8 cellular contexts compared by ENCODE assay signal in the genomic region with DNA sequence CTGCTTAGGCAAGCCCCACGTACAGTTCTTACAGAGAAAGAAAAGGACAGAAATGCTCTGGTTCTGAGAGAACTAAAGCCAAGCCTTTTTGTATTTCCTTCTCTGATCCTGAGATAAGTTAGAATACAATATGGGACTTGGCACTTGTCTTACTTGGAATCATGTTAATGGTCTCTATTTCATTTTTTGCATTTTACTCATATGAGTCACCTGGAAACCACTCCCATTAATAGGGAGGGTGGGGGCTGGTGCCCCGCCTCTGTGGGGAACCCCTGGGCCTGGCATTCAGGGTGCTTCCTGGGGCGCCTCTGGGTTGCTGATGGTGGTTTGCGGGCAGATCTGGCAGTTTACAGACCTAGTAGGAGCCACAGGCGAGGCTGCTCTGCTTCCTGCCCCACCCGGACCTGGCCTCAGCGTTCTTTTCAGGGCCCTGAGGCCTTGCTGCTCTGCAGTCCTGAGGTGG. TPM values are rescaled to one million over a fixed set of nuclear protein-coding genes. Genes with fewer than 3 reads are reported as not detected.
DNase-seq lines count a peak whose midpoint lies in the region; ATAC-seq and TF ChIP-seq lines count a peak whose summit lies in the region.

No MANE protein-coding gene starts in this region.

- no peak for TF ChIP-seq CTCF in CD14-positive monocyte (IDR thresholded peaks at IDR 0.05)
- no peak for TF ChIP-seq CTCF in RWPE2 (IDR thresholded peaks at IDR 0.05; ENCODE audit: poor library complexity, severe bottlenecking)
- no peak for TF ChIP-seq CTCF in lung (IDR thresholded peaks at IDR 0.05; ENCODE audit: control extremely low read depth, extremely low read depth)
- TF ChIP-seq CTCF in GM10266 (IDR thresholded peaks at IDR 0.05; ENCODE audit: control insufficient read depth, insufficient read depth, low read depth, missing control alignments) = no peak

- H3K27ac ChIP-seq in RWPE2 (ENCODE audit: poor library complexity, severe bottlenecking) (peak overlapping the region; percentile 88), lung (ENCODE audit: low read depth in 1 of 2, low read length in 1 of 2) (no peak overlapping the region)

- peaks cover 11% of the 10 kb centered on the region for H3K4me1 ChIP-seq in RWPE2 (ENCODE audit: insufficient read depth, poor library complexity, severe bottlenecking)
- H3K4me1 ChIP-seq in lung (ENCODE audit: control insufficient read depth in 2 of 2, insufficient read depth in 2 of 2, low read length in 2 of 2) = peaks cover 0 to 4% of the 10 kb centered on the region in 2 donors

- H3K27ac Mint-ChIP-seq in CD14-positive monocyte = peak overlapping the region in 4 of 7 donors; percentile 27 to 81 (median 68)
- peak overlapping the region; percentile 87 for H3K27ac Mint-ChIP-seq in stimulated activated effector memory CD8-positive, alpha-beta T cell treated with anti-CD3 and anti-CD28 coated beads, Interleukin-12 subunit alpha, Interleukin-12 subunit beta, amount 100 ng/mL, for 72 hours

- ATAC-seq in HG02759 (IDR thresholded peaks at IDR 0.05; ENCODE audit: unreplicated experiment) (peak; percentile 93), RWPE2 (ENCODE audit: low read depth) (peak; percentile 86), lung (ENCODE audit: insufficient read depth, low FRiP score) (peak; percentile 73)
- peak; percentile 97 for ATAC-seq in stimulated activated effector memory CD8-positive, alpha-beta T cell treated with anti-CD3 and anti-CD28 coated beads, Interleukin-12 subunit alpha, Interleukin-12 subunit beta, amount 100 ng/mL, for 72 hours

- no peak overlapping the region for H3K4me3 ChIP-seq in RWPE2 (ENCODE audit: severe bottlenecking)
- H3K4me3 ChIP-seq in lung = no peak overlapping the region

- peaks cover 0 to 2% (median 0%) of the 10 kb centered on the region in 7 donors for H3K9me3 Mint-ChIP-seq in CD14-positive monocyte
- H3K9me3 Mint-ChIP-seq in stimulated activated effector memory CD8-positive, alpha-beta T cell treated with anti-CD3 and anti-CD28 coated beads, Interleukin-12 subunit alpha, Interleukin-12 subunit beta, amount 100 ng/mL, for 72 hours = no peaks in the 10 kb centered on the region

- no peaks in the 10 kb centered on the region for H3K36me3 ChIP-seq in RWPE2 (ENCODE audit: low read depth)
- H3K36me3 ChIP-seq in lung (ENCODE audit: control insufficient read depth in 2 of 2, insufficient read depth in 2 of 2, low read length in 2 of 2) = peaks cover 0 to 2% of the 10 kb centered on the region in 2 donors

- H3K27me3 Mint-ChIP-seq in CD14-positive monocyte (ENCODE audit: low read depth in 3 of 3) = no peaks in the 10 kb centered on the region

- DNase-seq in CD14-positive monocyte (ENCODE audit: low spot score) (peak; percentile 58), RWPE2 (ENCODE audit: low spot score) (peak; percentile 84), activated gamma-delta T cell (lab: John Stamatoyannopoulos, UW) (peak; percentile 76), lung (ENCODE audit: low spot score) (peak; percentile 43), amygdala (lab: John Stamatoyannopoulos, UW) (no peak), GM10266 (ENCODE audit: extremely low spot score) (no peak)
- peak; percentile 67 to 89 for DNase-seq in stimulated activated effector memory CD8-positive, alpha-beta T cell treated with anti-CD3 and anti-CD28 coated beads, Interleukin-12 subunit alpha, Interleukin-12 subunit beta, amount 100 ng/mL, for 72 hours (ENCODE audit: low spot score in 2 of 2)

- intact Hi-C loops in CD14-positive monocyte (cut with micrococcal nuclease) = no loop called here

- no peaks in the 10 kb centered on the region for H3K9me3 ChIP-seq in RWPE2 (ENCODE audit: severe bottlenecking)
- no peaks in the 10 kb centered on the region for H3K9me3 ChIP-seq in lung (ENCODE audit: control insufficient read depth in 2 of 2, insufficient read depth in 1 of 2, low read length in 1 of 2)

- peaks cover 27% of the 10 kb centered on the region for H3K4me1 Mint-ChIP-seq in CD14-positive monocyte
- peaks cover 42% of the 10 kb centered on the region for H3K4me1 Mint-ChIP-seq in stimulated activated effector memory CD8-positive, alpha-beta T cell treated with anti-CD3 and anti-CD28 coated beads, Interleukin-12 subunit alpha, Interleukin-12 subunit beta, amount 100 ng/mL, for 72 hours

- peaks cover 6 to 13% of the 10 kb centered on the region in 2 donors for H3K36me3 Mint-ChIP-seq in CD14-positive monocyte
- no peaks in the 10 kb centered on the region for H3K36me3 Mint-ChIP-seq in stimulated activated effector memory CD8-positive, alpha-beta T cell treated with anti-CD3 and anti-CD28 coated beads, Interleukin-12 subunit alpha, Interleukin-12 subunit beta, amount 100 ng/mL, for 72 hours

- no peak overlapping the region for H3K4me3 Mint-ChIP-seq in CD14-positive monocyte
- peak overlapping the region; percentile 53 for H3K4me3 Mint-ChIP-seq in stimulated activated effector memory CD8-positive, alpha-beta T cell treated with anti-CD3 and anti-CD28 coated beads, Interleukin-12 subunit alpha, Interleukin-12 subunit beta, amount 100 ng/mL, for 72 hours

- WGBS in lung, 2 donors = 20 to 37% methylated on average over 7 of the region's 7 CpGs

- H3K27me3 ChIP-seq in RWPE2 (ENCODE audit: insufficient read depth, poor library complexity, severe bottlenecking) (no peaks in the 10 kb centered on the region), lung (ENCODE audit: control insufficient read depth, insufficient read depth) (no peaks in the 10 kb centered on the region)

RNA-seq across cellular contexts. Expression of a gene that starts 26.7 kb away (rescaled TPM):
- polyA plus RNA-seq in CD14-positive monocyte (10 to 100 TPM; 16.7 to 20.6 TPM), lung (1 to 10 TPM; 1.5 to 6.3 TPM)
- 10 to 100 TPM in 1 of 2 donors, 1 to 10 TPM in 1; 10.0 to 10.4 TPM for total RNA-seq in lung

RNA-seq across cellular contexts. Expression of a gene that starts 32.9 kb away (rescaled TPM):
- polyA plus RNA-seq in CD14-positive monocyte (not detected), lung (not detected)
- not detected for total RNA-seq in lung

Comparison
In these comparisons a context has a peak if more than half of its experiments do, and no peak if none do; other contexts are left out.
1. DNase-seq: peak in CD14-positive monocyte (single experiment), RWPE2 (single experiment), activated gamma-delta T cell (single experiment), lung (single experiment) and stimulated activated effector memory CD8-positive, alpha-beta T cell treated with anti-CD3 and anti-CD28 coated beads, Interleukin-12 subunit alpha, Interleukin-12 subunit beta, amount 100 ng/mL, for 72 hours (2 of 2); none in amygdala (0 of 56) and GM10266 (single experiment).
2. Peak in every context shown above with its lines, with median percentiles within 50 percentile points of each other: ATAC-seq.